Comparison of ENCODE assay signal across 1 cellular context in genomic region chr4:48367016-48367415, GRCh38.
TF ChIP-seq lines count a peak whose summit lies in the region.

No MANE protein-coding gene starts in this region.

TF ChIP-seq in H1, 55 proteins besides CTCF, POLR2A, EP300 and RAD21:
- TF ChIP-seq E2F6 (IDR thresholded peaks at IDR 0.05), result no peak
- no peak for TF ChIP-seq EGR1 (IDR thresholded peaks at IDR 0.05; ENCODE audit: borderline replicate concordance, low read depth, low read length)
- TF ChIP-seq MAX (IDR thresholded peaks at IDR 0.05), result no peak
- no peak for TF ChIP-seq JUND (IDR thresholded peaks at IDR 0.05; ENCODE audit: low read length)
- TF ChIP-seq MAFK (IDR thresholded peaks at IDR 0.05; ENCODE audit: low read depth, low read length), result no peak
- no peak for TF ChIP-seq RNF2 (IDR thresholded peaks at IDR 0.05; ENCODE audit: borderline replicate concordance, low read depth, low read length, missing control alignments, poor library complexity, severe bottlenecking)
- TF ChIP-seq TCF12 (IDR thresholded peaks at IDR 0.05; ENCODE audit: low read depth, low read length), result no peak
- no peak for TF ChIP-seq ZNF274 (IDR thresholded peaks at IDR 0.05; ENCODE audit: borderline replicate concordance, extremely low read depth, low read length)
- no peak for TF ChIP-seq ATF3 (IDR thresholded peaks at IDR 0.05; ENCODE audit: insufficient read depth, low read depth, low read length)
- TF ChIP-seq SIN3A (conservative IDR thresholded peaks at IDR 0.05 in 1 of 2, IDR thresholded peaks at IDR 0.05 in 1 of 2; ENCODE audit: low read depth in 1 of 2, low read length in 2 of 2), result no peak
- no peak for TF ChIP-seq BCL11A (IDR thresholded peaks at IDR 0.05; ENCODE audit: low read depth in 2 of 2, low read length in 2 of 2)
TF ChIP-seq in H1: peak in this region for 0.
